Comparison of ENCODE assay signal across 14 cellular contexts in the genomic region with DNA sequence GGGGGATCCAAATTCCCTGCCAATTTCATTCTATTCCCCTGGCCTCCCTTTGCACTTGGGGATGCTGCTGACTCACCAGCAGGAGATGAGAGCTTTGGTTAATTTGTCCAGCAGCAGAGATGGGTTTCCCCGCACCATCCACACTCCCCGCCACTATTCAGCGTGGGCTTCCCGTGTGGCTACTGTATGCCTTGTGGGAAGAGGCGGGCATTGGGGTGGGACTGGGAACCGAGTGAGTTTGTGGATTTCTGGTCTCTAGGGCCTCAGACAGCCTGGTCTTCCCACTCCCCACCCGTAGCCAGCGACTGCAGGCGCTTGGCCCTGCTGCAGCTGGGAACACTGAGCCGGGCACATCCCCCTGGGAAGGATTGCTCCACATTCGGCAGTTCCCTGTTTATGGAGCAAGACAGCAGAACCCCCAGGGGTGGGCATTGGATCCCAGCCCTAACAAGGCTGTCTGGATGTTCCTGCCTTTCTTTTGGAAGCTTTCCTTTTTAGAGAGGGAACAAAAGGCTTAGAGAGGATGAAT. TPM values are rescaled to one million over a fixed set of nuclear protein-coding genes. Genes with fewer than 3 reads are reported as not detected.
DNase-seq lines count a peak whose midpoint lies in the region; TF ChIP-seq lines count a peak whose summit lies in the region.
"Had no signal": no experiment of that assay in that cellular context is flagged by ENCODE, and none has a peak within 500 bp of the region (broad histone marks: within the 10 kb centered on the region; RNA-seq: fewer than 3 reads in every experiment).

No MANE protein-coding gene starts in this region.

- H3K4me3 Mint-ChIP-seq in CD8-positive, alpha-beta memory T cell, result no peak overlapping the region
- H3K4me3 Mint-ChIP-seq: activated naive CD4-positive, alpha-beta T cell treated with anti-CD3 and anti-CD28 coated beads, Interleukin-2, amount 10 ng/mL, durations not matched to agents 7 days and 5 days had no signal

- intact Hi-C loops in tibial artery (cut with DNase I; ENCODE audit: low total_unique reads), result no loop called here

- H3K4me3 ChIP-seq in Peyer's patch (no peak overlapping the region), esophagus (ENCODE audit: low read depth in 1 of 2, low read length in 2 of 2) (no peak overlapping the region), mucosa of rectum (ENCODE audit: low read length in 2 of 2) (no peak overlapping the region), tibial artery (no peak overlapping the region), H7 (ENCODE audit: insufficient read depth, low read depth, low read length) (no peak overlapping the region)
- H3K4me3 ChIP-seq in CD8-positive, alpha-beta memory T cell (ENCODE audit: low read length), result no peak overlapping the region

- H3K27me3 Mint-ChIP-seq in CD8-positive, alpha-beta memory T cell, result peaks cover 0 to 1% of the 10 kb centered on the region in 2 donors
- H3K27me3 Mint-ChIP-seq: type B pancreatic cell had no signal

- H3K27ac Mint-ChIP-seq in CD8-positive, alpha-beta memory T cell, result no peak overlapping the region
- H3K27ac Mint-ChIP-seq: activated naive CD4-positive, alpha-beta T cell treated with anti-CD3 and anti-CD28 coated beads, Interleukin-2, amount 10 ng/mL, durations not matched to agents 7 days and 5 days had no signal

- H3K36me3 ChIP-seq in Peyer's patch (no peaks in the 10 kb centered on the region), esophagus (ENCODE audit: control insufficient read depth in 2 of 2, insufficient read depth in 2 of 2, low read length in 1 of 2) (no peaks in the 10 kb centered on the region), mucosa of rectum (ENCODE audit: control insufficient read depth in 2 of 2, insufficient read depth in 2 of 2, low read length in 2 of 2) (no peaks in the 10 kb centered on the region), tibial artery (no peaks in the 10 kb centered on the region), H7 (replicated peaks; ENCODE audit: control insufficient read depth, insufficient read depth, low read length) (no peaks in the 10 kb centered on the region)
- no peaks in the 10 kb centered on the region for H3K36me3 ChIP-seq in CD8-positive, alpha-beta memory T cell (ENCODE audit: insufficient read depth, low read length)

- H3K36me3 Mint-ChIP-seq in CD8-positive, alpha-beta memory T cell, result no peaks in the 10 kb centered on the region
- H3K36me3 Mint-ChIP-seq: activated naive CD4-positive, alpha-beta T cell treated with anti-CD3 and anti-CD28 coated beads, Interleukin-2, amount 10 ng/mL, durations not matched to agents 7 days and 5 days; type B pancreatic cell had no signal

- H3K9me3 ChIP-seq in Peyer's patch (no peaks in the 10 kb centered on the region), esophagus (ENCODE audit: control insufficient read depth in 2 of 2, insufficient read depth in 1 of 2, low read depth in 1 of 2, low read length in 1 of 2) (no peaks in the 10 kb centered on the region), mucosa of rectum (ENCODE audit: control insufficient read depth in 2 of 2, low read length in 2 of 2) (no peaks in the 10 kb centered on the region), tibial artery (no peaks in the 10 kb centered on the region)
- no peaks in the 10 kb centered on the region for H3K9me3 ChIP-seq in CD8-positive, alpha-beta memory T cell (ENCODE audit: low read length)

- POLR2A ChIA-PET in CD8-positive, alpha-beta memory T cell (lab: Charles Lee), result interaction anchor here (0.5 kb wide), 1 partner anchor 16 kb away, joined by 5 read pairs; no protein-coding TSS in a partner anchor

- peaks cover 0 to 68% (median 8%) of the 10 kb centered on the region in 4 donors for H3K4me1 ChIP-seq in Peyer's patch
- H3K4me1 ChIP-seq in esophagus (ENCODE audit: control insufficient read depth in 2 of 2, insufficient read depth in 2 of 2, low read length in 1 of 2), result peaks cover 2 to 21% of the 10 kb centered on the region in 2 donors
- H3K4me1 ChIP-seq in mucosa of rectum (ENCODE audit: control insufficient read depth in 2 of 2, insufficient read depth in 2 of 2, low read length in 2 of 2), result peaks cover 37 to 56% of the 10 kb centered on the region in 2 donors
- peaks cover 0 to 35% (median 21%) of the 10 kb centered on the region in 4 donors for H3K4me1 ChIP-seq in tibial artery
- no peaks in the 10 kb centered on the region for H3K4me1 ChIP-seq in CD8-positive, alpha-beta memory T cell (ENCODE audit: insufficient read depth, low read length)

- 22 to 42% methylated on average over 11 of the region's 11 CpGs for WGBS in esophagus, 2 donors

- no peaks in the 10 kb centered on the region for H3K4me1 Mint-ChIP-seq in CD8-positive, alpha-beta memory T cell
- H3K4me1 Mint-ChIP-seq: activated naive CD4-positive, alpha-beta T cell treated with anti-CD3 and anti-CD28 coated beads, Interleukin-2, amount 10 ng/mL, durations not matched to agents 7 days and 5 days had no signal

- CTCF ChIA-PET in CD8-positive, alpha-beta memory T cell (lab: Charles Lee), result no interaction called here

- peak overlapping the region; percentile 5 to 90 (median 83) for H3K27ac ChIP-seq in Peyer's patch
- H3K27ac ChIP-seq in esophagus (ENCODE audit: low read depth in 2 of 2, low read length in 1 of 2), result peak overlapping the region; percentile 96 to 99
- H3K27ac ChIP-seq in mucosa of rectum (ENCODE audit: low read depth in 2 of 2, low read length in 2 of 2), result peak overlapping the region; percentile 90 to 93
- H3K27ac ChIP-seq in tibial artery, result peak overlapping the region; percentile 59 to 63
- no peak overlapping the region for H3K27ac ChIP-seq in CD8-positive, alpha-beta memory T cell (ENCODE audit: low read depth, low read length)

- TF ChIP-seq POLR2A in Peyer's patch (IDR thresholded peaks at IDR 0.05), result no peak

- DNase-seq in Peyer's patch (no peak), tibial artery (peak; percentile 88 to 90), NOMO-1 (lab: John Stamatoyannopoulos, UW; ENCODE audit: unreplicated experiment in 2 of 2) (no peak), H7 (no peak), DMS79 treated with DMSO at 0.1 percent for 48 hours (lab: John Stamatoyannopoulos, UW) (no peak)
- DNase-seq in CD8-positive, alpha-beta memory T cell, result no peak
- DNase-seq: activated CD4-positive, alpha-beta T cell treated with anti-CD3 and anti-CD28 coated beads for 1 hour; activated naive CD4-positive, alpha-beta T cell treated with anti-CD3 and anti-CD28 coated beads, Interleukin-2, amount 10 ng/mL, durations not matched to agents 7 days and 5 days; stimulated activated CD4-positive, alpha-beta T cell treated with anti-CD3 and anti-CD28 coated beads, Interleukin-2, amount 100 ng/mL, for 24 hours had no signal

- H3K9ac ChIP-seq in mucosa of rectum (ENCODE audit: low read depth in 1 of 2, low read length in 2 of 2), result no peak overlapping the region

- TF ChIP-seq CTCF in Peyer's patch (IDR thresholded peaks at IDR 0.05) (no peak), tibial artery (IDR thresholded peaks at IDR 0.05) (no peak)

- no peaks in the 10 kb centered on the region for H3K9me3 Mint-ChIP-seq in CD8-positive, alpha-beta memory T cell
- H3K9me3 Mint-ChIP-seq: activated naive CD4-positive, alpha-beta T cell treated with anti-CD3 and anti-CD28 coated beads, Interleukin-2, amount 10 ng/mL, durations not matched to agents 7 days and 5 days; type B pancreatic cell had no signal

- no peaks in the 10 kb centered on the region for H3K27me3 ChIP-seq in Peyer's patch
- H3K27me3 ChIP-seq in esophagus (ENCODE audit: control insufficient read depth in 1 of 2, insufficient read depth in 2 of 2, low read length in 2 of 2), result no peaks in the 10 kb centered on the region
- H3K27me3 ChIP-seq in mucosa of rectum (ENCODE audit: control insufficient read depth in 2 of 2, insufficient read depth in 2 of 2, low read length in 2 of 2), result no peaks in the 10 kb centered on the region
- H3K27me3 ChIP-seq in tibial artery, result no peaks in the 10 kb centered on the region
- H3K27me3 ChIP-seq in CD8-positive, alpha-beta memory T cell (ENCODE audit: insufficient read depth, low read length, poor library complexity, severe bottlenecking), result no peaks in the 10 kb centered on the region
- H3K27me3 ChIP-seq in H7 (ENCODE audit: control insufficient read depth, insufficient read depth, low read length), result no peaks in the 10 kb centered on the region

RNA-seq across cellular contexts. Expression of a gene that starts 23.4 kb away (rescaled TPM):
- 100 to 1,000 TPM in 3 of 4 donors, 10 to 100 TPM in 1; 41.3 to 149 (median 113) TPM for total RNA-seq in Peyer's patch
- 10 to 100 TPM; 14.2 to 17.7 TPM for polyA plus RNA-seq in esophagus
- 10 to 100 TPM; 13.8 to 14.7 TPM for total RNA-seq in CD8-positive, alpha-beta memory T cell
- 2.6 TPM for polyA plus RNA-seq in CD8-positive, alpha-beta memory T cell
- 7.3 and 9.2 TPM in 2 replicates for total RNA-seq in H7 (2014; rRNA removed; shearing (Covaris generic))

RNA-seq across cellular contexts. Expression of a gene that starts 29.4 kb away (rescaled TPM):
- not detected for total RNA-seq in Peyer's patch
- not detected for polyA plus RNA-seq in esophagus
- not detected for total RNA-seq in CD8-positive, alpha-beta memory T cell
- polyA plus RNA-seq in CD8-positive, alpha-beta memory T cell, result not detected
- not detected in 2 replicates for total RNA-seq in H7 (2014; rRNA removed; shearing (Covaris generic))
- total RNA-seq: epithelial cell of proximal tubule, lung microvascular endothelial cell had no signal

Comparison
In these comparisons a context has a peak if more than half of its experiments do, and no peak if none do; other contexts are left out.
1. DNase-seq: peak in tibial artery (2 of 2); none in Peyer's patch (0 of 3), CD8-positive, alpha-beta memory T cell (0 of 5), NOMO-1 (0 of 2), H7 (single experiment) and DMS79 treated with DMSO at 0.1 percent for 48 hours (single experiment).